13 cellular contexts compared by ENCODE assay signal in the genomic region with DNA sequence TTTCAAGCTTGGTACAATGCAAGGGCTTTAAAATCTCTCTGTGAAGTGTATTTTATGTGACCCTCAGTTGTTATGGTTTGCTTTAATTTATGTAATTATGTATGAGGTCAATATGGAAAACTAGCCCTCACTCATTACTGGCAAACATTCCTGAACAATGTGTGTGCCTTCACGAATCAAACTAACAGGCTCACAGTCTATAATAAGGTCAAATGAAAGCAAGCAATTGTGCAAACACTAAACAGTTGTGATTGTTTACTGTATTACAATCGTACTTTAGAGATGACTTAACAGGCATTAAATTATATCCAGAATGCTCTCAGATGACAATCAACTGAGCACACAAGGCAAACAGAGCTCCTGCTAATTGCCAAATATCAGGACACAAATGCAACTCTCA. TPM values are rescaled to one million over a fixed set of nuclear protein-coding genes. Genes with fewer than 3 reads are reported as not detected.
DNase-seq lines count a peak whose midpoint lies in the region; ATAC-seq and TF ChIP-seq lines count a peak whose summit lies in the region.
"Had no signal": no experiment of that assay in that cellular context is flagged by ENCODE, and none has a peak within 500 bp of the region (broad histone marks: within the 10 kb centered on the region; RNA-seq: fewer than 3 reads in every experiment).

No MANE protein-coding gene starts in this region.

- no peak overlapping the region for H3K9ac ChIP-seq in skeletal muscle tissue (ENCODE audit: low read depth in 1 of 3, low read length in 3 of 3)

- H3K4me3 ChIP-seq in fibroblast of the aortic adventitia (ENCODE audit: low read depth, low read length) (no peak overlapping the region), skeletal muscle tissue (ENCODE audit: low read length in 3 of 3) (no peak overlapping the region)

- no peak for ATAC-seq in HG02840 (IDR thresholded peaks at IDR 0.05; ENCODE audit: low FRiP score, unreplicated experiment)
- ATAC-seq: activated T-cell treated with anti-CD3 and anti-CD28 coated beads, Interleukin-2, amount 50 U/mL, for 4 hours; naive thymus-derived CD4-positive, alpha-beta T cell had no signal

- in situ Hi-C loops in SK-MEL-5 (cut with HindIII; ENCODE audit: low pct_unique_long_range_greater_than_20kb, low sequenced_read_pairs): no loop called here

- no peaks in the 10 kb centered on the region for H3K27me3 ChIP-seq in skeletal muscle tissue (ENCODE audit: control insufficient read depth in 3 of 3, insufficient read depth in 3 of 3, low read length in 3 of 3)

- H3K36me3 ChIP-seq in skeletal muscle tissue (ENCODE audit: control insufficient read depth in 3 of 3, insufficient read depth in 3 of 3, low read length in 3 of 3): no peaks in the 10 kb centered on the region

- H3K9me3 ChIP-seq in skeletal muscle tissue (ENCODE audit: control insufficient read depth in 3 of 3, low read length in 3 of 3): no peaks in the 10 kb centered on the region

- DNase-seq in NCI-H146 (lab: John Stamatoyannopoulos, UW): peak; percentile 15
- DNase-seq in NCI-H146 treated with DMSO at 0.1 percent for 48 hours (lab: John Stamatoyannopoulos, UW; ENCODE audit: unreplicated experiment): no peak
- DNase-seq in SK-MEL-5 (ENCODE audit: low read depth, low spot score): peak; percentile 78
- peak; percentile 46 for DNase-seq in fibroblast of the aortic adventitia (ENCODE audit: low read depth)
- DNase-seq in NCI-H82 treated with DMSO at 0.1 percent for 48 hours (lab: John Stamatoyannopoulos, UW; ENCODE audit: unreplicated experiment): no peak
- no peak for DNase-seq in substantia nigra (lab: John Stamatoyannopoulos, UW)
- DNase-seq: activated T-cell treated with anti-CD3 and anti-CD28 coated beads, Interleukin-2, amount 50 U/mL, for 4 hours; cerebellar nuclear complex; MV-4-11; naive thymus-derived CD4-positive, alpha-beta T cell; stimulated activated naive CD4-positive, alpha-beta T cell treated with Interleukin-2 at 50 U/mL for 16 hours had no signal

- no peak for TF ChIP-seq CTCF in fibroblast of the aortic adventitia (IDR thresholded peaks at IDR 0.05; ENCODE audit: insufficient read depth, low read length)

- H3K4me1 ChIP-seq in skeletal muscle tissue (ENCODE audit: control insufficient read depth in 3 of 3, insufficient read depth in 3 of 3, low read length in 3 of 3): peaks cover 5 to 14% (median 7%) of the 10 kb centered on the region in 3 donors

- H3K27ac ChIP-seq in skeletal muscle tissue (ENCODE audit: low read depth, low read length): peak overlapping the region; percentile 53
- H3K27ac ChIP-seq in substantia nigra (ENCODE audit: low read depth, low read length, poor library complexity, severe bottlenecking): no peak overlapping the region

RNA-seq across cellular contexts. Expression of a gene that starts 29.6 kb away (rescaled TPM):
- 5.8 and 6.7 TPM in 2 replicates for total RNA-seq in SK-MEL-5 (2014; rRNA removed; shearing (Covaris generic))
- 7.3 and 9.0 TPM in 2 replicates for polyA plus RNA-seq in SK-MEL-5 (2015; cell fraction: cytosol; rRNA removed)
- polyA plus RNA-seq in SK-MEL-5 (2015; cell fraction: nucleus; rRNA removed): 5.2 and 8.0 TPM in 2 replicates
- total RNA-seq in fibroblast of the aortic adventitia (ENCODE audit: low replicate concordance) (133 and 671 TPM in 2 replicates), skeletal muscle tissue (404 TPM)

Comparison
In these comparisons a context has a peak if more than half of its experiments do, and no peak if none do; other contexts are left out.
1. DNase-seq: peak in NCI-H146 (single experiment), SK-MEL-5 (single experiment) and fibroblast of the aortic adventitia (single experiment); none in NCI-H146 treated with DMSO at 0.1 percent for 48 hours (single experiment), NCI-H82 treated with DMSO at 0.1 percent for 48 hours (single experiment) and substantia nigra (0 of 49).
2. RNA of a gene that starts 29.6 kb away (total RNA-seq): 404 TPM in skeletal muscle tissue (single experiment) and 133 to 671 TPM in fibroblast of the aortic adventitia; 5.8 to 6.7 TPM in SK-MEL-5; every median in the first group is over 10 times any median in the second.